In the genomic region with DNA sequence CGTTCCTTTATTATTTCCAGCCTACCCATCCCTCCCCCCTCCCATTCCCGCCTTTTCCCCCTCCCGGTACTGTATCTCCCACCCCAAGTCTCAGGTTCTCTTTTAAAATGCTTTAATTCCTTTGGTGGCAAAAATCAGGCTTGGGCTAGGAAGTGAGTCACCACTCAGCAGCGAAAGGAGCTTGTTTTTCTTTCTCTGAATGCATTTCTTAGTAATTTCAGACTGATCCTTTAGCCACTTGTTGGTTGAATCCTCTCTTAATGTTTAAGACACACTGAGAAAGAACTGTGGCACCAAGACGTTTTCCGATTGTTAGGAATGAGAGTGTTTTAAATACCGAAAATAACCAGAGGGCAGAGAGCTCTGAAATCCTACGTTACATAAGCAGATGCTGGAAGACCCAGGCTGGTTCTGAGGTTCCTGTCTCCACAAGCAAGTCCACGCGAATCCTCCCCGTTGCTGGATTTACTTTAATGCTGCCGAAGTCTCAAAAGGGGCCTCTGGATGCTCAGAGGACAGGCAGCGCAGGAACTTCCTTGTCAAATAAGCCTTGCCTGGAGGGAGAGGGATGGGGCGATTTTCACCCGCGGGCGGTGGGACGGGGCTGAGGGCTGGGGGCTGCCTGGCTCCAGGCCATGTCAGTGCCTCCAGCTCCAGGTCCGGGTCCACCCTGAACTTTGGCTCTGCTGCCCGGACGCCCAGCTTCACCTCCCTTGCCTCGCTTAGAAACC, we compare ENCODE assay signal across 9 cellular contexts. TPM values are rescaled to one million over a fixed set of nuclear protein-coding genes. Genes with fewer than 3 reads are reported as not detected.
A peak's percentile ranks its signal among the peaks of the same experiment; 100 is the strongest.
DNase-seq lines count a peak whose midpoint lies in the region; ATAC-seq and TF ChIP-seq lines count a peak whose summit lies in the region.
"Had no signal": no experiment of that assay in that cellular context is flagged by ENCODE, and none has a peak within 500 bp of the region (broad histone marks: within the 10 kb centered on the region; RNA-seq: fewer than 3 reads in every experiment).

No MANE protein-coding gene starts in this region.

- peaks cover 53% of the 10 kb centered on the region for H3K27me3 Mint-ChIP-seq in activated CD8-positive, alpha-beta T cell treated with anti-CD3 and anti-CD28 coated beads for 36 hours
- peaks cover 50% of the 10 kb centered on the region for H3K27me3 Mint-ChIP-seq in activated CD8-positive, alpha-beta T cell treated with anti-CD3 and anti-CD28 coated beads, Interleukin-2, amount 10 ng/mL, durations not matched to agents 7 days and 5 days (ENCODE audit: low read depth)
- H3K27me3 Mint-ChIP-seq in brain, result peaks cover 69% of the 10 kb centered on the region

- peak; percentile 66 for ATAC-seq in activated CD8-positive, alpha-beta T cell treated with anti-CD3 and anti-CD28 coated beads for 36 hours
- no peak for ATAC-seq in activated CD8-positive, alpha-beta T cell treated with anti-CD3 and anti-CD28 coated beads, Interleukin-2, amount 10 ng/mL, durations not matched to agents 7 days and 5 days

- POLR2A ChIA-PET in activated CD8-positive, alpha-beta T cell treated with anti-CD3 and anti-CD28 coated beads for 36 hours (lab: Charles Lee), result no interaction called here
- POLR2A ChIA-PET in activated CD8-positive, alpha-beta T cell treated with anti-CD3 and anti-CD28 coated beads, Interleukin-2, amount 10 ng/mL, durations not matched to agents 7 days and 5 days (lab: Charles Lee), result no interaction called here

- no peak for TF ChIP-seq CTCF in activated CD8-positive, alpha-beta T cell treated with anti-CD3 and anti-CD28 coated beads for 36 hours (IDR thresholded peaks at IDR 0.05)
- no peak for TF ChIP-seq CTCF in brain (conservative IDR thresholded peaks at IDR 0.05)
- TF ChIP-seq CTCF in suprapubic skin (IDR thresholded peaks at IDR 0.05), result no peak

- no peak for TF ChIP-seq EP300 in suprapubic skin (IDR thresholded peaks at IDR 0.05)

- H3K4me3 ChIP-seq in suprapubic skin, result peak overlapping the region; percentile 59

- peaks cover 15% of the 10 kb centered on the region for H3K4me1 Mint-ChIP-seq in activated CD8-positive, alpha-beta T cell treated with anti-CD3 and anti-CD28 coated beads for 36 hours (ENCODE audit: low read depth)
- peaks cover 12% of the 10 kb centered on the region for H3K4me1 Mint-ChIP-seq in activated CD8-positive, alpha-beta T cell treated with anti-CD3 and anti-CD28 coated beads, Interleukin-2, amount 10 ng/mL, durations not matched to agents 7 days and 5 days (ENCODE audit: low read depth)
- H3K4me1 Mint-ChIP-seq in brain, result peaks cover 27% of the 10 kb centered on the region

- CTCF ChIA-PET in activated CD8-positive, alpha-beta T cell treated with anti-CD3 and anti-CD28 coated beads for 36 hours (lab: Charles Lee), result no interaction called here
- CTCF ChIA-PET in activated CD8-positive, alpha-beta T cell treated with anti-CD3 and anti-CD28 coated beads, Interleukin-2, amount 10 ng/mL, durations not matched to agents 7 days and 5 days (lab: Charles Lee), result no interaction called here

- peak overlapping the region; percentile 40 for H3K4me3 Mint-ChIP-seq in activated CD8-positive, alpha-beta T cell treated with anti-CD3 and anti-CD28 coated beads for 36 hours
- H3K4me3 Mint-ChIP-seq in activated CD8-positive, alpha-beta T cell treated with anti-CD3 and anti-CD28 coated beads, Interleukin-2, amount 10 ng/mL, durations not matched to agents 7 days and 5 days, result no peak overlapping the region
- H3K4me3 Mint-ChIP-seq in brain, result peak overlapping the region; percentile 83 to 89 (median 84)

- peaks cover 2% of the 10 kb centered on the region for H3K36me3 Mint-ChIP-seq in activated CD8-positive, alpha-beta T cell treated with anti-CD3 and anti-CD28 coated beads for 36 hours (ENCODE audit: low read depth)
- no peaks in the 10 kb centered on the region for H3K36me3 Mint-ChIP-seq in activated CD8-positive, alpha-beta T cell treated with anti-CD3 and anti-CD28 coated beads, Interleukin-2, amount 10 ng/mL, durations not matched to agents 7 days and 5 days (ENCODE audit: low read depth)
- H3K36me3 Mint-ChIP-seq in brain, result no peaks in the 10 kb centered on the region

- peaks cover 4% of the 10 kb centered on the region for H3K27me3 ChIP-seq in suprapubic skin

- under 1% methylated on average over 22 of the region's 22 CpGs for WGBS in suprapubic skin

- H3K27ac Mint-ChIP-seq in activated CD8-positive, alpha-beta T cell treated with anti-CD3 and anti-CD28 coated beads for 36 hours, result no peak overlapping the region
- no peak overlapping the region for H3K27ac Mint-ChIP-seq in activated CD8-positive, alpha-beta T cell treated with anti-CD3 and anti-CD28 coated beads, Interleukin-2, amount 10 ng/mL, durations not matched to agents 7 days and 5 days
- peak overlapping the region in 2 of 5 experiments; percentile 3 to 39 for H3K27ac Mint-ChIP-seq in brain

- no peak for TF ChIP-seq POLR2A in suprapubic skin (IDR thresholded peaks at IDR 0.05)

- no peaks in the 10 kb centered on the region for H3K9me3 ChIP-seq in suprapubic skin

- no peaks in the 10 kb centered on the region for H3K36me3 ChIP-seq in suprapubic skin

- intact Hi-C loops in activated CD8-positive, alpha-beta T cell treated with anti-CD3 and anti-CD28 coated beads for 36 hours (cut with micrococcal nuclease), result no loop called here

- peak overlapping the region; percentile 75 for H3K27ac ChIP-seq in suprapubic skin
- H3K27ac ChIP-seq: VCaP had no signal

- DNase-seq in activated CD8-positive, alpha-beta T cell treated with anti-CD3 and anti-CD28 coated beads for 36 hours, result no peak
- no peak for DNase-seq in activated CD8-positive, alpha-beta T cell treated with anti-CD3 and anti-CD28 coated beads, Interleukin-2, amount 10 ng/mL, durations not matched to agents 7 days and 5 days
- DNase-seq in kidney tubule cell (ENCODE audit: low spot score), result peak; percentile 81
- DNase-seq in suprapubic skin (ENCODE audit: low spot score in 2 of 2), result no peak
- DNase-seq in SHP77 (lab: John Stamatoyannopoulos, UW), result no peak
- no peak for DNase-seq in NCI-H1930 (lab: John Stamatoyannopoulos, UW)
- no peak for DNase-seq in NCI-H2227 treated with DMSO at 0.1 percent for 48 hours (lab: John Stamatoyannopoulos, UW)

- peaks cover 23% of the 10 kb centered on the region for H3K4me1 ChIP-seq in suprapubic skin

- H3K9me3 Mint-ChIP-seq in activated CD8-positive, alpha-beta T cell treated with anti-CD3 and anti-CD28 coated beads for 36 hours, result no peaks in the 10 kb centered on the region
- H3K9me3 Mint-ChIP-seq in activated CD8-positive, alpha-beta T cell treated with anti-CD3 and anti-CD28 coated beads, Interleukin-2, amount 10 ng/mL, durations not matched to agents 7 days and 5 days (ENCODE audit: insufficient read depth), result no peaks in the 10 kb centered on the region
- H3K9me3 Mint-ChIP-seq in brain, result no peaks in the 10 kb centered on the region

RNA-seq across cellular contexts. Expression of a gene that starts 0.8 kb away (rescaled TPM):
- total RNA-seq in activated CD8-positive, alpha-beta T cell treated with anti-CD3 and anti-CD28 coated beads for 36 hours, result not detected
- total RNA-seq in activated CD8-positive, alpha-beta T cell treated with anti-CD3 and anti-CD28 coated beads, Interleukin-2, amount 10 ng/mL, durations not matched to agents 7 days and 5 days, result under 1 TPM in 1 of 2 experiments, not detected in 1; 0.10 TPM
- 1.4 TPM for polyA plus RNA-seq in brain (ENCODE audit: insufficient read depth, low read depth, low replicate concordance)
- total RNA-seq in suprapubic skin, result 10 to 100 TPM in 1 of 4 donors, 1 to 10 TPM in 3; 3.2 to 14.9 (median 5.6) TPM
